ENCODE assay signal across 28 cellular contexts in the genomic region with DNA sequence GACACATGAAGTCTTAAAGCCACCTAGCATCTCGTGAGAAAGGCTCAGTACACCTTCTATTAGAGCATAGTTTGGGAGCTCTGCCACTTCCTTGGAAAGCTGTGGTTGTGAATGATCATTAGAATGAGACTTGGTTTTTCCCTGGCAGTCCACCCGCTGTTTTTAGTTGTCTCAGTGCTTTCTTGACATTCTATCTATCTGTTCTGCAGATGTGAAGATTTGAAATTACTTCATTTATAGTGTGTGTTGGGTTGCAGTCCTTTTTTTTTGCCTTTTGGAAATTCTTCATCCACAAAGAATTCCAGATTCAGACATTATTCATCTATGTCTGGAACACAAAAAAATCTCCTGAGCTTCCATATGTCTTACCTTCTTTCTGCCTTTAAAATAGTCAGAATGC. TPM values are rescaled to one million over a fixed set of nuclear protein-coding genes. Genes with fewer than 3 reads are reported as not detected.
DNase-seq lines count a peak whose midpoint lies in the region; TF ChIP-seq lines count a peak whose summit lies in the region.
"Had no signal": no experiment of that assay in that cellular context is flagged by ENCODE, and none has a peak within 500 bp of the region (broad histone marks: within the 10 kb centered on the region; RNA-seq: fewer than 3 reads in every experiment).

No MANE protein-coding gene starts in this region.

- H3K4me1 ChIP-seq in smooth muscle cell (ENCODE audit: low read depth) (peaks cover 20% of the 10 kb centered on the region), ovary (ENCODE audit: insufficient read depth) (no peaks in the 10 kb centered on the region)
- H3K4me1 ChIP-seq: adrenal gland, breast epithelium, HAP-1, Peyer's patch, SJCRH30, thyroid gland had no signal

- H2AFZ ChIP-seq in smooth muscle cell (ENCODE audit: low read depth): no peak overlapping the region

- DNase-seq in EH (ENCODE audit: low read depth) (peak; percentile 60), LHCN-M2 (ENCODE audit: low read depth) (peak; percentile 57), chondrocyte (ENCODE audit: low spot score) (no peak), smooth muscle cell (lab: John Stamatoyannopoulos, UW; ENCODE audit: unreplicated experiment) (no peak), GM19238 (ENCODE audit: insufficient read length, low spot score) (no peak), ovary (no peak), KG1 (lab: John Stamatoyannopoulos, UW) (no peak)
- DNase-seq: ACHN; activated B cell treated with CpG ODN at 0.5 μM for 24 hours; activated CD4-positive, alpha-beta T cell treated with anti-CD3 and anti-CD28 coated beads, Interleukin-2, amount 50 U/mL, for 1 hour; activated T-cell treated with anti-CD3 and anti-CD28 coated beads, Interleukin-2, amount 50 U/mL, for 4 hours; adrenal gland; DMS79; effector CD8-positive, alpha-beta T cell; MM.1S; NCI-H1417; NCI-H2029 treated with DMSO at 0.1 percent for 48 hours; NCI-H2227 treated with DMSO at 0.1 percent for 48 hours; NCI-H69; Peyer's patch; SJCRH30; stimulated activated naive CD8-positive, alpha-beta T cell treated with anti-CD3 and anti-CD28 coated beads, Interleukin-15, amount 100 ng/mL, for 72 hours; T-helper 1 cell; thyroid gland had no signal

- H3K4me1 Mint-ChIP-seq in chondrocyte (ENCODE audit: low read depth): peaks cover 23% of the 10 kb centered on the region
- H3K4me1 Mint-ChIP-seq: activated B cell treated with CpG ODN at 0.5 μM for 24 hours had no signal

- H3K9me3 ChIP-seq in smooth muscle cell (replicated peaks; ENCODE audit: low read depth) (no peaks in the 10 kb centered on the region), ovary (no peaks in the 10 kb centered on the region)
- H3K9me3 ChIP-seq: adrenal gland, breast epithelium, gastroesophageal sphincter, HAP-1, Peyer's patch, SJCRH30, thyroid gland had no signal

- no peaks in the 10 kb centered on the region for H3K36me3 Mint-ChIP-seq in chondrocyte (ENCODE audit: low read depth)

- WGBS in smooth muscle cell (ENCODE audit: low lambda C conversion rate): 64% methylated on average over 2 of the region's 2 CpGs
- WGBS in ovary, 3 donors: 55 to 73% (median 65%) methylated on average over 2 of the region's 2 CpGs

- TF ChIP-seq CTCF in chondrocyte (IDR thresholded peaks at IDR 0.05): no peak
- no peak for TF ChIP-seq CTCF in smooth muscle cell (IDR thresholded peaks at IDR 0.05; ENCODE audit: borderline replicate concordance, insufficient read depth, poor library complexity, severe bottlenecking)
- TF ChIP-seq CTCF in ovary (IDR thresholded peaks at IDR 0.05): no peak

- H3K4me3 Mint-ChIP-seq in chondrocyte (ENCODE audit: unreplicated experiment): no peak overlapping the region
- H3K4me3 Mint-ChIP-seq: activated B cell treated with CpG ODN at 0.5 μM for 24 hours; activated T-cell treated with anti-CD3 and anti-CD28 coated beads, Interleukin-2, amount 50 U/mL, for 4 hours; stimulated activated naive CD8-positive, alpha-beta T cell treated with anti-CD3 and anti-CD28 coated beads, Interleukin-15, amount 100 ng/mL, for 72 hours had no signal

- no peak overlapping the region for H3K4me3 ChIP-seq in smooth muscle cell
- no peak overlapping the region for H3K4me3 ChIP-seq in ovary
- H3K4me3 ChIP-seq: adrenal gland, breast epithelium, gastroesophageal sphincter, HAP-1, Peyer's patch, SJCRH30, thyroid gland had no signal

- H3K27me3 ChIP-seq in smooth muscle cell (ENCODE audit: low read depth): no peaks in the 10 kb centered on the region
- H3K27me3 ChIP-seq in ovary: no peaks in the 10 kb centered on the region
- H3K27me3 ChIP-seq: adrenal gland, breast epithelium, gastroesophageal sphincter, Peyer's patch, SJCRH30, thyroid gland had no signal

- H3K9ac ChIP-seq in smooth muscle cell (ENCODE audit: low read depth): no peak overlapping the region

- no peaks in the 10 kb centered on the region for H3K36me3 ChIP-seq in smooth muscle cell (ENCODE audit: low read depth)
- H3K36me3 ChIP-seq in ovary: no peaks in the 10 kb centered on the region
- H3K36me3 ChIP-seq: adrenal gland, breast epithelium, gastroesophageal sphincter, HAP-1, Peyer's patch, SJCRH30, thyroid gland had no signal

- no peaks in the 10 kb centered on the region for H3K27me3 Mint-ChIP-seq in chondrocyte (ENCODE audit: low read depth)

- H3K27ac Mint-ChIP-seq in chondrocyte (ENCODE audit: unreplicated experiment): peak overlapping the region; percentile 62
- H3K27ac Mint-ChIP-seq: activated B cell treated with CpG ODN at 0.5 μM for 24 hours; stimulated activated naive CD8-positive, alpha-beta T cell treated with anti-CD3 and anti-CD28 coated beads, Interleukin-15, amount 100 ng/mL, for 72 hours had no signal

- H4K20me1 ChIP-seq in smooth muscle cell (ENCODE audit: low read depth): peaks cover 9% of the 10 kb centered on the region

- peak overlapping the region; percentile 26 for H3K4me2 ChIP-seq in smooth muscle cell

- peaks cover 6% of the 10 kb centered on the region for H3F3A ChIP-seq in smooth muscle cell (ENCODE audit: low read depth)

- TF ChIP-seq EP300 in ovary (IDR thresholded peaks at IDR 0.05): no peak

- peak overlapping the region; percentile 61 for H3K27ac ChIP-seq in smooth muscle cell (ENCODE audit: low read depth)
- H3K27ac ChIP-seq in ovary: no peak overlapping the region
- H3K27ac ChIP-seq: adrenal gland, breast epithelium, C4-2B, gastroesophageal sphincter, Peyer's patch, SJCRH30, thyroid gland had no signal

- intact Hi-C loops in ovary (cut with DNase I): no loop called here

- H3K9me3 Mint-ChIP-seq in chondrocyte (ENCODE audit: low read depth): peaks cover 2% of the 10 kb centered on the region
- H3K9me3 Mint-ChIP-seq: activated B cell treated with CpG ODN at 0.5 μM for 24 hours; activated T-cell treated with anti-CD3 and anti-CD28 coated beads, Interleukin-2, amount 50 U/mL, for 4 hours; stimulated activated naive CD8-positive, alpha-beta T cell treated with anti-CD3 and anti-CD28 coated beads, Interleukin-15, amount 100 ng/mL, for 72 hours had no signal

- no peak for TF ChIP-seq POLR2A in ovary (IDR thresholded peaks at IDR 0.05)

- peaks cover 75% of the 10 kb centered on the region for H3K79me2 ChIP-seq in smooth muscle cell (ENCODE audit: low read depth)

RNA-seq across cellular contexts. Expression of a gene that starts 23.7 kb away (rescaled TPM):
- total RNA-seq in LHCN-M2 (2014; rRNA removed) (15.3 and 16.4 TPM in 2 replicates), chondrocyte (14.7 to 20.6 TPM (median 14.8 TPM) in 3 replicates), smooth muscle cell (21.3 and 24.7 TPM in 2 replicates), ovary (10 to 100 TPM in 6 of 7 donors, 1 to 10 TPM in 1; 9.9 to 17.7 (median 12.5) TPM)
- 6.7 TPM for polyA plus RNA-seq in LHCN-M2 (2012)
- polyA plus RNA-seq in smooth muscle cell (7.6 and 8.0 TPM in 2 replicates), ovary (1 to 10 TPM; 4.6 to 7.8 TPM)

Comparison
In these comparisons a context has a peak if more than half of its experiments do, and no peak if none do; other contexts are left out.
1. DNase-seq: peak in EH (single experiment) and LHCN-M2 (single experiment); none in chondrocyte (single experiment), smooth muscle cell (single experiment), GM19238 (single experiment), ovary (0 of 5) and KG1 (single experiment).